In the genomic region with DNA sequence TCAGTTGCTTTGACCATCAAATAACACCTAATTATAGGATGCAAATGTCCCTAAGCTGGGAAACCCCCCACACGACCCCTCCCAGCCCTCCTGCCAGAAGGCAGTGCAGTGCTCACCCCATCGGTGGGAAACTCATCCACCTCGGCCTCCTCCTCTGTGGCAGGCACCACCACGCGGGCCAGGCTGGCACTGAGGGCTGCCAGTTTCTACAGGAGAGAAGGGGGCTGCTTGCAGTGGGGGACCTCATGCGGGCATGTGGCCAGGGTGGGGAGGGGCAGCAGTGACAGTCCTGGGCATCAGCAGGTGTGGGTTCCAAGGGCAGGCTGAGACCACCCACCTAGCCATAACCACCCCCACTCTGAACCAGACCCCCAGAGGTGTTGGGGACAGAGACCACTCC, we compare ENCODE assay signal across 17 cellular contexts. TPM values are rescaled to one million over a fixed set of nuclear protein-coding genes. Genes with fewer than 3 reads are reported as not detected.
DNase-seq lines count a peak whose midpoint lies in the region; ATAC-seq lines count a peak whose summit lies in the region.
"Had no signal": no experiment of that assay in that cellular context is flagged by ENCODE, and none has a peak within 500 bp of the region (broad histone marks: within the 10 kb centered on the region; RNA-seq: fewer than 3 reads in every experiment).

No MANE protein-coding gene starts in this region.

- H3K23ac ChIP-seq in neuronal stem cell (ENCODE audit: low read depth, low read length, poor library complexity), result no peak overlapping the region

- H4K91ac ChIP-seq in neuronal stem cell (ENCODE audit: low read depth, low read length, poor library complexity), result no peak overlapping the region

- H3K4me1 Mint-ChIP-seq in T-helper 17 cell, result peaks cover 9% of the 10 kb centered on the region

- peaks cover 3% of the 10 kb centered on the region for H3K79me1 ChIP-seq in neuronal stem cell (ENCODE audit: low read depth, low read length)

- H2AFZ ChIP-seq in neuronal stem cell (ENCODE audit: low read length), result no peak overlapping the region

- H3K4me3 ChIP-seq in neuronal stem cell (ENCODE audit: low read length in 2 of 2), result no peak overlapping the region
- H3K4me3 ChIP-seq: GM12878, HAP-1 had no signal

- H2AK5ac ChIP-seq in neuronal stem cell (ENCODE audit: low read depth, low read length), result no peak overlapping the region

- H3K27me3 Mint-ChIP-seq in T-helper 17 cell, result no peaks in the 10 kb centered on the region
- H3K27me3 Mint-ChIP-seq: CD4-positive, CD25-positive, alpha-beta regulatory T cell; CD8-positive, alpha-beta memory T cell had no signal

- peak overlapping the region; percentile 25 for H3K4me3 Mint-ChIP-seq in T-helper 17 cell
- H3K4me3 Mint-ChIP-seq: CD4-positive, CD25-positive, alpha-beta regulatory T cell; CD8-positive, alpha-beta memory T cell; HFFc6 had no signal

- no peak overlapping the region for H3K4me2 ChIP-seq in neuronal stem cell (ENCODE audit: insufficient read depth, low read length, poor library complexity, severe bottlenecking)

- H3K27ac Mint-ChIP-seq in T-helper 17 cell, result no peak overlapping the region
- H3K27ac Mint-ChIP-seq: CD4-positive, CD25-positive, alpha-beta regulatory T cell; CD8-positive, alpha-beta memory T cell; HFFc6 had no signal

- H2BK12ac ChIP-seq in neuronal stem cell (ENCODE audit: low read length), result no peak overlapping the region

- H3K4ac ChIP-seq in neuronal stem cell (ENCODE audit: low read length), result peak overlapping the region; percentile 6

- no peak overlapping the region for H3K9ac ChIP-seq in neuronal stem cell (ENCODE audit: low read depth, low read length, poor library complexity)

- H3K27me3 ChIP-seq in neuronal stem cell (ENCODE audit: control insufficient read depth in 3 of 3, insufficient read depth in 3 of 3, low read depth in 1 of 3, low read length in 3 of 3), result no peaks in the 10 kb centered on the region

- no peak overlapping the region for H3K27ac ChIP-seq in neuronal stem cell (replicated peaks; ENCODE audit: low read length)

- H3K14ac ChIP-seq in neuronal stem cell (ENCODE audit: low read length), result no peak overlapping the region

- H3K9me3 ChIP-seq in T-helper 17 cell (ENCODE audit: control insufficient read depth, low read length, poor library complexity, severe bottlenecking), result no peaks in the 10 kb centered on the region
- no peaks in the 10 kb centered on the region for H3K9me3 ChIP-seq in neuronal stem cell (replicated peaks in 1 of 2; ENCODE audit: control insufficient read depth in 2 of 2, insufficient read depth in 1 of 2, low read depth in 1 of 2, low read length in 2 of 2)
- H3K9me3 ChIP-seq: HAP-1 had no signal

- no peak overlapping the region for H2BK5ac ChIP-seq in neuronal stem cell (ENCODE audit: low read length)

- H3K18ac ChIP-seq in neuronal stem cell (ENCODE audit: low read length), result no peak overlapping the region

- DNase-seq in T-helper 17 cell (no peak), neuronal stem cell (ENCODE audit: low spot score) (no peak)
- no peak for DNase-seq in activated naive CD4-positive, alpha-beta T cell treated with Interleukin-2 at 50 U/mL for 16 hours
- DNase-seq: CD4-positive, CD25-positive, alpha-beta regulatory T cell; CD8-positive, alpha-beta memory T cell; DMS 273 treated with DMSO at 0.1 percent for 48 hours; DMS79; EL; GDM1; GOT3; HFFc6 had no signal

- no peak overlapping the region for H2BK120ac ChIP-seq in neuronal stem cell (ENCODE audit: low read depth, low read length)

- H3K36me3 ChIP-seq in neuronal stem cell (replicated peaks in 1 of 2; ENCODE audit: control insufficient read depth in 2 of 2, insufficient read depth in 2 of 2, low read length in 2 of 2), result peaks cover 80 to 99% of the 10 kb centered on the region in 2 donors

- H3K36me3 Mint-ChIP-seq in T-helper 17 cell (ENCODE audit: low read depth), result peaks cover 10% of the 10 kb centered on the region

- no peak overlapping the region for H4K8ac ChIP-seq in neuronal stem cell (ENCODE audit: low read depth, low read length)

- no CpG with 5 or more reads among the region's 6 CpGs for WGBS in neuronal stem cell (ENCODE audit: extremely low coverage in 2 of 2, insufficient read length in 2 of 2, insufficient replicate concordance in 1 of 2), 2 donors

- H3K4me1 ChIP-seq in neuronal stem cell (ENCODE audit: control insufficient read depth in 2 of 2, insufficient read depth in 1 of 2, low read depth in 1 of 2, low read length in 2 of 2), result peaks cover 8 to 10% of the 10 kb centered on the region in 2 donors
- H3K4me1 ChIP-seq: HAP-1 had no signal

- no peak for ATAC-seq in T-helper 17 cell
- no peak for ATAC-seq in HG02571 (IDR thresholded peaks at IDR 0.05; ENCODE audit: unreplicated experiment)
- ATAC-seq: GM12878 had no signal

- H2BK15ac ChIP-seq in neuronal stem cell (ENCODE audit: low read length), result no peak overlapping the region

RNA-seq across cellular contexts. Expression of gene GAL3ST1, which starts 6.4 kb away (rescaled TPM):
- not detected for total RNA-seq in T-helper 17 cell
- 13.1 TPM for polyA plus RNA-seq in neuronal stem cell (2013, experiment 1 of 2)
- 11.8 TPM for polyA plus RNA-seq in neuronal stem cell (2013, experiment 2 of 2)
- total RNA-seq: A172, GM12878, HFFc6 had no signal
- polyA plus RNA-seq: BJ, GM12878 had no signal

RNA-seq across cellular contexts. Expression of gene PES1, which starts 10.8 kb away (rescaled TPM):
- total RNA-seq in T-helper 17 cell, result 10 to 100 TPM; 35.9 to 37.8 TPM
- polyA plus RNA-seq in neuronal stem cell (2013, experiment 1 of 2), result 42.0 TPM
- polyA plus RNA-seq in neuronal stem cell (2013, experiment 2 of 2), result 42.4 TPM

RNA-seq across cellular contexts. Expression of gene TCN2, which starts 26.1 kb away (rescaled TPM):
- total RNA-seq in T-helper 17 cell, result under 1 TPM; 0.55 to 0.65 TPM
- 22.2 TPM for polyA plus RNA-seq in neuronal stem cell (2013, experiment 1 of 2)
- polyA plus RNA-seq in neuronal stem cell (2013, experiment 2 of 2), result 21.8 TPM

RNA-seq across cellular contexts. Expression of gene SEC14L6, which starts 34.4 kb away (rescaled TPM):
- not detected for total RNA-seq in T-helper 17 cell
- 1.6 TPM for polyA plus RNA-seq in neuronal stem cell (2013, experiment 1 of 2)
- polyA plus RNA-seq in neuronal stem cell (2013, experiment 2 of 2), result 1.8 TPM
- total RNA-seq: A172; A673; CD4-positive, CD25-positive, alpha-beta regulatory T cell; CD8-positive, alpha-beta memory T cell; GM12878; HFFc6 had no signal
- polyA plus RNA-seq: GM12878 had no signal

RNA-seq across cellular contexts. Expression of gene SLC35E4, which starts 54.7 kb away (rescaled TPM):
- total RNA-seq in T-helper 17 cell, result 1 to 10 TPM; 3.8 to 5.7 TPM
- 4.1 TPM for polyA plus RNA-seq in neuronal stem cell (2013, experiment 1 of 2)
- polyA plus RNA-seq in neuronal stem cell (2013, experiment 2 of 2), result 4.0 TPM
